Comparison of ENCODE assay signal across 1 cellular context in the genomic region with DNA sequence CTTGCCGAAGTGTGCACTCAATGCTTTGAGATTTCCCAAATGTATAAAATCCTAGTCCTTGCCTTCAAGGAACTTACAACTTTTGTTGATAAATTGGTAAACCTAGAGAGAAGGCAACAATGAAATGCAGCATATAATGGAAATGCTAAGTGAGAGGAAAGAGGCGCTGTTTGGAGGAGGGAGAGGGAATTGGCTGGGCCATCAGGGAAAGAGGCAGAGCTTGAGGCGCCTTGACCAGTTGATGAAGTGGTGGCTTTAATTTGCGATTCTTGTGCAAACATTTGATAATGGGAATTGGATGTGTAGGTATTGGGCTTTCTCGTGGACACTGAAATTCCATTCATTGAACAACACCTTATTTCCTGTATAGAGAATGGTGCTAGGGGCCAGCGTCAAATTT.
TF ChIP-seq lines count a peak whose summit lies in the region.

No MANE protein-coding gene starts in this region.

TF ChIP-seq in SK-N-SH treated with all-trans-retinoic acid at 6 μM for 48 hours, 23 proteins besides CTCF, POLR2A, EP300 and RAD21 (continued from another document):
- TF ChIP-seq, protein P1, sequence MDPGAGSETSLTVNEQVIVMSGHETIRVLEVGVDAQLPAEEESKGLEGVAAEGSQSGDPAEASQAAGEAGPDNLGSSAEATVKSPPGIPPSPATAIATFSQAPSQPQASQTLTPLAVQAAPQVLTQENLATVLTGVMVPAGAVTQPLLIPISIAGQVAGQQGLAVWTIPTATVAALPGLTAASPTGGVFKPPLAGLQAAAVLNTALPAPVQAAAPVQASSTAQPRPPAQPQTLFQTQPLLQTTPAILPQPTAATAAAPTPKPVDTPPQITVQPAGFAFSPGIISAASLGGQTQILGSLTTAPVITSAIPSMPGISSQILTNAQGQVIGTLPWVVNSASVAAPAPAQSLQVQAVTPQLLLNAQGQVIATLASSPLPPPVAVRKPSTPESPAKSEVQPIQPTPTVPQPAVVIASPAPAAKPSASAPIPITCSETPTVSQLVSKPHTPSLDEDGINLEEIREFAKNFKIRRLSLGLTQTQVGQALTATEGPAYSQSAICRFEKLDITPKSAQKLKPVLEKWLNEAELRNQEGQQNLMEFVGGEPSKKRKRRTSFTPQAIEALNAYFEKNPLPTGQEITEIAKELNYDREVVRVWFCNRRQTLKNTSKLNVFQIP (CRISPR knock-in tag; IDR thresholded peaks at IDR 0.05; ENCODE audit: borderline replicate concordance, low read depth): no peak
- TF ChIP-seq TCF4 (CRISPR knock-in tag; IDR thresholded peaks at IDR 0.05; ENCODE audit: borderline replicate concordance) (no peak), CSDC2 (CRISPR knock-in tag; IDR thresholded peaks at IDR 0.05) (no peak)
